14 cellular contexts compared by ENCODE assay signal in the genomic region with DNA sequence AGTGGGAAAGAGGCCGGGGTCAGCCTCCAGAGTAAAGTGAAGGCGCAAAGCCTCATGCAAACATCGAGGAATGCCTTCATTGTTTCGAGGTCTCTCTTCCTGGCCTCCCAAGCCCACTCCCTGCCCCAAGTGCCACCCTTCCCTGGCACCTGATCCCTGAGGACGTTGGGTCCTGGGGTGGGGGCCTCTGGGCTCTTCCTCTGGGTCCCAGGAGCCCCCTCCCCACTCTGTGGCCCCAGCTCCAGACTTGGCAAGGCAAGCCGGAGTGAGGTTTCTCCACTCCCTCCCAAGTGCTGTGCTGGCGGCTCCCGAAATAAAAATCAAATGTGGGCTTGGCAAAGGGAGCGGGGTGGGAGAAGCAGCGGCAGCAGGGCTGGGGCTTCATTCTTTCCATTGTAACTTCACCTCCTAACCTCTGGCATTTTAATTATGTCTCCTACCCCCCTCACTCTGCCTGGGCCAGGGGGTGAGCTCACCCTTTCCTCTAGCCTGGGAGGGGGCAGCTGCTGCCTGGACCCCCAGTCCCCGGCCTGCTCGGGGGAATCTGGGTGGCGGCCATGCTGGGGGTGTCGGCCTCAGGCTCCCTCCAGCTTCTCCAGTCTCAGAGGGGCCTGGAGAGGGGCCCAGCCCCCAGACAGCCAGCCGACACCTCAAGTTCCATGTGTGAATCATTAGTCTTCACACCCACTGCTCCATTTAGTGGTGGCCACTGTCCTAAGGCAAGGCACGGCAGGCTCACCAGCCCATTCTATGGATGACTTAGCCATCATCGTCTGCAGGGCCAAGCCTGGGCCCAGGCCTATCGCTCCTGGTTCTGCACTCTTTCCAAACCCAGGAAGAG. TPM values are rescaled to one million over a fixed set of nuclear protein-coding genes. Genes with fewer than 3 reads are reported as not detected.
DNase-seq lines count a peak whose midpoint lies in the region; ATAC-seq and TF ChIP-seq lines count a peak whose summit lies in the region.
"Had no signal": no experiment of that assay in that cellular context is flagged by ENCODE, and none has a peak within 500 bp of the region (broad histone marks: within the 10 kb centered on the region; RNA-seq: fewer than 3 reads in every experiment).

No MANE protein-coding gene starts in this region.

- peaks cover 45% of the 10 kb centered on the region for H3K4me1 ChIP-seq in NT2/D1 (ENCODE audit: insufficient read depth, insufficient read length)
- H3K4me1 ChIP-seq in left lung, result peaks cover 0 to 6% of the 10 kb centered on the region in 2 donors
- H3K4me1 ChIP-seq: parathyroid adenoma had no signal

- intact Hi-C loops in left lung (cut with DNase I), result no loop called here

- peak overlapping the region in 1 of 2 donors; percentile 62 for H3K27ac ChIP-seq in left lung
- peak overlapping the region in 20 of 21 experiments; percentile 44 to 92 (median 76) for H3K27ac ChIP-seq in skin epidermis
- H3K27ac ChIP-seq: parathyroid adenoma, SJSA1 had no signal

- peak; percentile 10 for ATAC-seq in left lung
- ATAC-seq in HG03135 (IDR thresholded peaks at IDR 0.05; ENCODE audit: unreplicated experiment), result no peak

- no peaks in the 10 kb centered on the region for H3K27me3 ChIP-seq in NT2/D1 (ENCODE audit: insufficient read depth, insufficient read length)
- H3K27me3 ChIP-seq in left lung, result no peaks in the 10 kb centered on the region
- H3K27me3 ChIP-seq: SJSA1 had no signal

- H3K4me3 ChIP-seq in NT2/D1 (ENCODE audit: insufficient read length, low read depth) (no peak overlapping the region), left lung (no peak overlapping the region), skin epidermis (peak overlapping the region in 1 of 7 experiments; percentile 9)
- H3K4me3 ChIP-seq: SJSA1 had no signal

- H3K9ac ChIP-seq in NT2/D1 (ENCODE audit: insufficient read length, low read depth), result peak overlapping the region; percentile 33
- H3K9ac ChIP-seq: parathyroid adenoma had no signal

- H3K36me3 ChIP-seq in NT2/D1 (ENCODE audit: insufficient read depth, insufficient read length, low read length), result no peaks in the 10 kb centered on the region
- H3K36me3 ChIP-seq in left lung, result no peaks in the 10 kb centered on the region
- H3K36me3 ChIP-seq: SJSA1 had no signal

- H3K9me3 ChIP-seq in NT2/D1 (ENCODE audit: insufficient read depth, low read length) (no peaks in the 10 kb centered on the region), left lung (no peaks in the 10 kb centered on the region)
- H3K9me3 ChIP-seq: SJSA1 had no signal

- no peak for TF ChIP-seq CTCF in left lung (IDR thresholded peaks at IDR 0.05)
- TF ChIP-seq CTCF in GM20000 (IDR thresholded peaks at IDR 0.05; ENCODE audit: extremely low read depth, missing control alignments), result no peak

- DNase-seq in AG20443 (ENCODE audit: low spot score) (peak; percentile 54), NT2/D1 (ENCODE audit: low read depth, low spot score) (no peak), left lung (no peak), GM20000 (ENCODE audit: low spot score) (no peak), NCI-H226 (no peak)
- DNase-seq in stimulated activated CD4-positive, alpha-beta T cell treated with anti-CD3 and anti-CD28 coated beads, Interleukin-15, amount 100 ng/mL, for 24 hours, result no peak
- DNase-seq: activated gamma-delta T cell treated with Interleukin-2 at 50 U/mL for 16 hours; effector memory CD4-positive, alpha-beta T cell; GF-D8; NCI-H1092 had no signal

RNA-seq across cellular contexts. Expression of a gene that starts 14.6 kb away (rescaled TPM):
- total RNA-seq in left lung, result 10 to 100 TPM in 1 of 2 donors, 1 to 10 TPM in 1; 4.4 to 10.7 TPM

RNA-seq across cellular contexts. Expression of a gene that starts 58.3 kb away (rescaled TPM):
- 1,000 to 10,000 TPM in 1 of 2 donors, 100 to 1,000 TPM in 1; 867 to 4,830 TPM for total RNA-seq in left lung
